ENCODE assay signal across 17 cellular contexts in genomic region chr13:29516880-29517279, GRCh38.
DNase-seq lines count a peak whose midpoint lies in the region; ATAC-seq and TF ChIP-seq lines count a peak whose summit lies in the region.
"Had no signal": no experiment of that assay in that cellular context is flagged by ENCODE, and none has a peak within 500 bp of the region (broad histone marks: within the 10 kb centered on the region; RNA-seq: fewer than 3 reads in every experiment).

No MANE protein-coding gene starts in this region.

- TF ChIP-seq CTCF in IMR-90 (conservative IDR thresholded peaks at IDR 0.05; ENCODE audit: low read depth, low read length) (no peak), prostate gland (IDR thresholded peaks at IDR 0.05) (no peak)

- H4K20me1 ChIP-seq in IMR-90 (ENCODE audit: insufficient read depth, low read length), result peaks cover 10% of the 10 kb centered on the region

- no peak for TF ChIP-seq RAD21 in IMR-90 (IDR thresholded peaks at IDR 0.05; ENCODE audit: low read length)

- no peaks in the 10 kb centered on the region for H3K27me3 ChIP-seq in IMR-90 (ENCODE audit: control insufficient read depth, insufficient read depth, low read length)
- H3K27me3 ChIP-seq in prostate gland (replicated peaks; ENCODE audit: insufficient read depth), result no peaks in the 10 kb centered on the region
- H3K27me3 ChIP-seq: BLaER1 treated with 17β-estradiol and CSF1 and Interleukin-3, amounts not matched to agents 10 nM and 100 nM had no signal

- H2AFZ ChIP-seq in IMR-90 (replicated peaks; ENCODE audit: low read length, poor library complexity), result no peak overlapping the region

- 91% methylated on average over 4 of the region's 12 CpGs; no CpG with 5 or more reads in 1 of the 2 experiments for WGBS in IMR-90 (ENCODE audit: extremely low coverage in 2 of 2, insufficient read length in 1 of 2), 2 experiments
- 82% methylated on average over 12 of the region's 12 CpGs for WGBS in prostate gland

- H3K4me3 ChIP-seq in IMR-90 (ENCODE audit: insufficient read depth, low read depth, low read length), result no peak overlapping the region
- H3K4me3 ChIP-seq in prostate gland, result no peak overlapping the region
- H3K4me3 ChIP-seq: A549; BLaER1 treated with 17β-estradiol and CSF1 and Interleukin-3, amounts not matched to agents 10 nM and 100 nM; HAP-1; K562 had no signal

- H3K56ac ChIP-seq in IMR-90 (ENCODE audit: extremely low read depth, insufficient read depth, low read length), result no peak overlapping the region

- DNase-seq in activated T-cell treated with anti-CD3 and anti-CD28 coated beads, Interleukin-2, amount 50 U/mL, for 1 hour, result peak; percentile 11
- no peak for DNase-seq in activated T-cell treated with anti-CD3 and anti-CD28 coated beads for 4 hours
- DNase-seq in IMR-90, result no peak
- peak; percentile 55 for DNase-seq in mesenteric fat pad (ENCODE audit: low spot score)
- no peak for DNase-seq in AG20443 (ENCODE audit: low spot score)
- no peak for DNase-seq in activated CD4-positive, alpha-beta T cell treated with anti-CD3 and anti-CD28 coated beads for 1 hour
- DNase-seq in prostate gland (ENCODE audit: low spot score), result no peak
- DNase-seq: Calu3; CD8-positive, alpha-beta T cell; DMS79 treated with DMSO at 0.1 percent for 48 hours; GF-D8; GOT3 had no signal

- H4K5ac ChIP-seq in IMR-90 (ENCODE audit: low read depth, low read length), result no peak overlapping the region

- no peak overlapping the region for H3K18ac ChIP-seq in IMR-90 (ENCODE audit: low read depth, low read length)

- H4K8ac ChIP-seq in IMR-90 (ENCODE audit: low read depth in 2 of 2, low read length in 2 of 2), result no peak overlapping the region

- H2BK5ac ChIP-seq in IMR-90 (ENCODE audit: low read depth, low read length, poor library complexity, severe bottlenecking), result no peak overlapping the region

- peaks cover 19 to 39% of the 10 kb centered on the region in 2 experiments for H3K79me1 ChIP-seq in IMR-90 (ENCODE audit: low read depth in 1 of 2, low read length in 2 of 2)

- H3K36me3 ChIP-seq in IMR-90 (ENCODE audit: control insufficient read depth, insufficient read depth, low read length) (peaks cover 63% of the 10 kb centered on the region), prostate gland (peaks cover 0 to 10% of the 10 kb centered on the region in 2 donors)

- H2AK5ac ChIP-seq in IMR-90 (ENCODE audit: low read depth, low read length), result no peak overlapping the region

- CTCF ChIA-PET in IMR-90 (lab: Yijun Ruan, JAX), result no interaction called here

- H3K23ac ChIP-seq in IMR-90 (ENCODE audit: low read depth, low read length), result no peak overlapping the region

- peaks cover 6% of the 10 kb centered on the region for H3K9me1 ChIP-seq in IMR-90 (ENCODE audit: insufficient read depth, low read length)

- no peak for ATAC-seq in IMR-90 (ENCODE audit: low read depth)
- ATAC-seq: A549; CD8-positive, alpha-beta T cell; K562 had no signal

- intact Hi-C loops in IMR-90 (cut with micrococcal nuclease) (no loop called here), prostate gland (cut with DNase I) (loop anchor here (5.0 kb wide), 1 partner anchor 70 kb away; no protein-coding TSS in a partner anchor)

- no peak overlapping the region for H3K4ac ChIP-seq in IMR-90 (ENCODE audit: low read depth, low read length)

- no peak overlapping the region for H2BK120ac ChIP-seq in IMR-90 (ENCODE audit: low read depth, low read length)

- peak overlapping the region; percentile 5 for H2AK9ac ChIP-seq in IMR-90 (replicated peaks; ENCODE audit: low read depth, low read length, poor library complexity)

- TF ChIP-seq POLR2A in IMR-90 (IDR thresholded peaks at IDR 0.05; ENCODE audit: low read depth, low read length), result no peak
- TF ChIP-seq POLR2A in prostate gland (IDR thresholded peaks at IDR 0.05), result no peak

- no peak overlapping the region for H3K9ac ChIP-seq in IMR-90 (ENCODE audit: low read depth, low read length)
- H3K9ac ChIP-seq: BLaER1 treated with 17β-estradiol and CSF1 and Interleukin-3, amounts not matched to agents 10 nM and 100 nM had no signal

- H3K9me3 ChIP-seq in IMR-90 (ENCODE audit: control insufficient read depth, insufficient read depth, low read length) (no peaks in the 10 kb centered on the region), prostate gland (no peaks in the 10 kb centered on the region)
- H3K9me3 ChIP-seq: A549; BLaER1 treated with 17β-estradiol and CSF1 and Interleukin-3, amounts not matched to agents 10 nM and 100 nM; HAP-1 had no signal

- POLR2A ChIA-PET in IMR-90 (lab: Charles Lee; ENCODE audit: unreplicated experiment), result no interaction called here

- H3K27ac ChIP-seq in IMR-90 (ENCODE audit: insufficient read depth, low read length), result no peak overlapping the region
- H3K27ac ChIP-seq in prostate gland, result no peak overlapping the region
- H3K27ac ChIP-seq: 22Rv1; A549; BLaER1 treated with 17β-estradiol and CSF1 and Interleukin-3, amounts not matched to agents 10 nM and 100 nM had no signal

- no peak overlapping the region for H2BK15ac ChIP-seq in IMR-90 (ENCODE audit: low read depth, low read length)

- H3K4me1 ChIP-seq in IMR-90 (ENCODE audit: control insufficient read depth, insufficient read depth, low read length), result peaks cover 11% of the 10 kb centered on the region
- H3K4me1 ChIP-seq in prostate gland (replicated peaks), result no peaks in the 10 kb centered on the region
- H3K4me1 ChIP-seq: A549, HAP-1 had no signal

- no peak overlapping the region for H2BK20ac ChIP-seq in IMR-90 (ENCODE audit: low read depth, low read length)

- in situ Hi-C loops in IMR-90 (cut with MboI; ENCODE audit: low sequenced_read_pairs), result no loop called here

- BruUV-seq in IMR-90 (replicated peaks; lab: Mats Ljungman, UMichigan), result no TSS peak

- dilution Hi-C loops in IMR-90 (cut with HindIII; ENCODE audit: low sequenced_read_pairs, unreplicated experiment), result no loop called here

- H4K91ac ChIP-seq in IMR-90 (ENCODE audit: insufficient read depth, low read depth, low read length), result no peak overlapping the region

- no peak overlapping the region for H3K14ac ChIP-seq in IMR-90 (replicated peaks; ENCODE audit: low read depth, low read length)

- H3K4me2 ChIP-seq in IMR-90 (ENCODE audit: low read depth, low read length), result no peak overlapping the region
- H3K4me2 ChIP-seq: A549; BLaER1 treated with 17β-estradiol and CSF1 and Interleukin-3, amounts not matched to agents 10 nM and 100 nM had no signal

TF ChIP-seq in IMR-90, 13 proteins besides CTCF, POLR2A, EP300 and RAD21:
- no peak for TF ChIP-seq CEBPB (IDR thresholded peaks at IDR 0.05; ENCODE audit: low read depth, low read length)
- TF ChIP-seq CHD1 (IDR thresholded peaks at IDR 0.05; ENCODE audit: low read depth, low read length), result no peak
- TF ChIP-seq BHLHE40 (IDR thresholded peaks at IDR 0.05; ENCODE audit: low read depth, low read length), result no peak
- no peak for TF ChIP-seq SMC3 (IDR thresholded peaks at IDR 0.05; ENCODE audit: low read depth, low read length)
- TF ChIP-seq FOS (IDR thresholded peaks at IDR 0.05; ENCODE audit: low read depth, low read length), result no peak
- TF ChIP-seq RFX5 (IDR thresholded peaks at IDR 0.05; ENCODE audit: low read depth, low read length), result no peak
- TF ChIP-seq, protein P1, sequence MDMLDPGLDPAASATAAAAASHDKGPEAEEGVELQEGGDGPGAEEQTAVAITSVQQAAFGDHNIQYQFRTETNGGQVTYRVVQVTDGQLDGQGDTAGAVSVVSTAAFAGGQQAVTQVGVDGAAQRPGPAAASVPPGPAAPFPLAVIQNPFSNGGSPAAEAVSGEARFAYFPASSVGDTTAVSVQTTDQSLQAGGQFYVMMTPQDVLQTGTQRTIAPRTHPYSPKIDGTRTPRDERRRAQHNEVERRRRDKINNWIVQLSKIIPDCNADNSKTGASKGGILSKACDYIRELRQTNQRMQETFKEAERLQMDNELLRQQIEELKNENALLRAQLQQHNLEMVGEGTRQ (IDR thresholded peaks at IDR 0.05; ENCODE audit: low read depth, low read length), result no peak
- no peak for TF ChIP-seq ELK1 (IDR thresholded peaks at IDR 0.05; ENCODE audit: borderline replicate concordance, low read depth, low read length)
- no peak for TF ChIP-seq MAZ (IDR thresholded peaks at IDR 0.05; ENCODE audit: borderline replicate concordance, low read depth, low read length)
- TF ChIP-seq RCOR1 (IDR thresholded peaks at IDR 0.05; ENCODE audit: insufficient replicate concordance, low read length), result no peak
- no peak for TF ChIP-seq NFE2L2 (IDR thresholded peaks at IDR 0.05; ENCODE audit: low read depth, low read length)
- TF ChIP-seq MXI1 (IDR thresholded peaks at IDR 0.05; ENCODE audit: borderline replicate concordance, low read depth, low read length), result no peak
- TF ChIP-seq MAFK (IDR thresholded peaks at IDR 0.05; ENCODE audit: low read depth, low read length), result no peak

Comparison
In these comparisons a context has a peak if more than half of its experiments do, and no peak if none do; other contexts are left out.
1. DNase-seq: peak in activated T-cell treated with anti-CD3 and anti-CD28 coated beads, Interleukin-2, amount 50 U/mL, for 1 hour (single experiment) and mesenteric fat pad (single experiment); none in activated T-cell treated with anti-CD3 and anti-CD28 coated beads for 4 hours (single experiment), IMR-90 (single experiment), AG20443 (single experiment), activated CD4-positive, alpha-beta T cell treated with anti-CD3 and anti-CD28 coated beads for 1 hour (single experiment) and prostate gland (single experiment).